ENCODE assay signal across 24 cellular contexts in the genomic region with DNA sequence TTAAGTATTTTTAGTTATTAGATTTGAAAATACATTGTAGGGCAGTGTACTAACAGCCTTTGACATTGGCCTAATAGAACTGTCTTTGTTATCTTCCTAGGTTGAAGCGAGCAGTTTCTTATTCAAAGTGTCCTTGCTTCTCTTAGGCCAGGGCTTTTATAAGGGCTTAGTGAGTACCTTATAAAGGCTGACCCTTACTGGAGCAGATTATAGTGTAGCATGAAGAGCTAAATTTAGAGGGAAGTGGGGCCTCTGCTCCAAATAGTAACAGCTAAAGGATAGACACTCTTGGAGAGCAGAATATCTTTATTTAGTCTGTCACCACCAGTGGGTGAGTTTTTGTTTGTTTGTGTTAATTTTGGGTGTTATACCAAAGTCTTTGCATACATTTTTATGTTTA. TPM values are rescaled to one million over a fixed set of nuclear protein-coding genes. Genes with fewer than 3 reads are reported as not detected.
DNase-seq lines count a peak whose midpoint lies in the region; ATAC-seq and TF ChIP-seq lines count a peak whose summit lies in the region.
"Had no signal": no experiment of that assay in that cellular context is flagged by ENCODE, and none has a peak within 500 bp of the region (broad histone marks: within the 10 kb centered on the region; RNA-seq: fewer than 3 reads in every experiment).

No MANE protein-coding gene starts in this region.

- peaks cover 19% of the 10 kb centered on the region for H3K4me1 Mint-ChIP-seq in MCF 10A (ENCODE audit: insufficient read depth, unreplicated experiment)
- peaks cover 28% of the 10 kb centered on the region for H3K4me1 Mint-ChIP-seq in mesothelial cell of epicardium

- H3K4me1 ChIP-seq in breast epithelium = no peaks in the 10 kb centered on the region
- H3K4me1 ChIP-seq in gastroesophageal sphincter = peaks cover 10 to 55% (median 11%) of the 10 kb centered on the region in 3 donors
- H3K4me1 ChIP-seq in PC-3 (ENCODE audit: insufficient read depth, low read length) = peaks cover 29% of the 10 kb centered on the region
- H3K4me1 ChIP-seq: prostate gland had no signal

- peaks cover 41% of the 10 kb centered on the region for H4K20me1 ChIP-seq in PC-3 (ENCODE audit: low read length)

- intact Hi-C loops in MCF 10A (cut with micrococcal nuclease) = no loop called here
- intact Hi-C loops in breast epithelium (cut with DNase I; ENCODE audit: low total_unique reads) = no loop called here
- intact Hi-C loops in PC-3 (cut with micrococcal nuclease) = no loop called here

- no peak for TF ChIP-seq CTCF in MCF 10A (IDR thresholded peaks at IDR 0.05; ENCODE audit: unreplicated experiment)
- TF ChIP-seq CTCF in breast epithelium (IDR thresholded peaks at IDR 0.05) = no peak
- no peak for TF ChIP-seq CTCF in gastroesophageal sphincter (IDR thresholded peaks at IDR 0.05)
- no peak for TF ChIP-seq CTCF in mesothelial cell of epicardium (IDR thresholded peaks at IDR 0.05; ENCODE audit: unreplicated experiment)
- no peak for TF ChIP-seq CTCF in PC-3 (conservative IDR thresholded peaks at IDR 0.05; ENCODE audit: low read depth, low read length)

- no peak overlapping the region for H3K9ac ChIP-seq in PC-3 (ENCODE audit: low read length)
- H3K9ac ChIP-seq: neural progenitor cell had no signal

- H3K9me3 ChIP-seq in breast epithelium = no peaks in the 10 kb centered on the region
- no peaks in the 10 kb centered on the region for H3K9me3 ChIP-seq in gastroesophageal sphincter
- H3K9me3 ChIP-seq in PC-3 (ENCODE audit: low read length) = no peaks in the 10 kb centered on the region
- H3K9me3 ChIP-seq: A549, Caco-2, prostate gland, spleen, tibial artery had no signal

- H2AFZ ChIP-seq in PC-3 (ENCODE audit: low read length) = no peak overlapping the region
- H2AFZ ChIP-seq: GM23338, neural progenitor cell had no signal

- 38% methylated on average over 1 of the region's 1 CpG; no CpG with 5 or more reads in 1 of the 2 donors for WGBS in gastroesophageal sphincter (ENCODE audit: low coverage in 1 of 2), 2 donors

- H3K36me3 Mint-ChIP-seq in MCF 10A (ENCODE audit: insufficient read depth, unreplicated experiment) (peaks cover 22% of the 10 kb centered on the region), mesothelial cell of epicardium (peaks cover 11% of the 10 kb centered on the region)

- H3K4me3 Mint-ChIP-seq in MCF 10A (ENCODE audit: unreplicated experiment) = no peak overlapping the region
- H3K4me3 Mint-ChIP-seq in mesothelial cell of epicardium = no peak overlapping the region
- H3K4me3 Mint-ChIP-seq: activated CD8-positive, alpha-beta T cell treated with anti-CD3 and anti-CD28 coated beads for 36 hours; GM23338; immature natural killer cell; neural progenitor cell had no signal

- H3K36me3 ChIP-seq in breast epithelium = no peaks in the 10 kb centered on the region
- H3K36me3 ChIP-seq in gastroesophageal sphincter = no peaks in the 10 kb centered on the region
- H3K36me3 ChIP-seq in PC-3 (ENCODE audit: low read depth, low read length) = peaks cover 15% of the 10 kb centered on the region; the same call in 1 of the 2 replicates
- H3K36me3 ChIP-seq: prostate gland had no signal

- H3K27ac ChIP-seq in breast epithelium (no peak overlapping the region), gastroesophageal sphincter (peak overlapping the region; percentile 17 to 47 (median 38)), PC-3 (ENCODE audit: low read length) (no peak overlapping the region)
- H3K27ac ChIP-seq: neural progenitor cell, spleen had no signal

- POLR2A ChIA-PET in MCF 10A (lab: Yijun Ruan, JAX) (interaction anchor here (0.8 to 2.5 kb wide), 3 partner anchors 9 to 16 kb away, joined by 3 to 13 read pairs (median 5); a partner anchor contains a TSS), PC-3 (lab: Charles Lee; ENCODE audit: unreplicated experiment) (no interaction called here)

- no peak for TF ChIP-seq EP300 in gastroesophageal sphincter (IDR thresholded peaks at IDR 0.05)

- no peaks in the 10 kb centered on the region for H3K9me2 ChIP-seq in PC-3 (replicated peaks; ENCODE audit: low read length)

- no peak for TF ChIP-seq POLR2A in breast epithelium (IDR thresholded peaks at IDR 0.05)
- TF ChIP-seq POLR2A in gastroesophageal sphincter (IDR thresholded peaks at IDR 0.05) = no peak

- no peak for DNase-seq in MCF 10A (ENCODE audit: unreplicated experiment)
- no peak for DNase-seq in breast epithelium (ENCODE audit: low spot score in 2 of 2)
- DNase-seq in mesothelial cell of epicardium (ENCODE audit: low spot score in 2 of 2, unreplicated experiment in 2 of 2) = no peak
- no peak for DNase-seq in T-helper 2 cell
- DNase-seq in PC-3 = no peak
- no peak for DNase-seq in NCI-H2107 treated with DMSO at 0.1 percent for 48 hours (lab: John Stamatoyannopoulos, UW; ENCODE audit: unreplicated experiment)
- DNase-seq: activated CD4-positive, CD25-positive, alpha-beta regulatory T cell treated with anti-CD3 and anti-CD28 coated beads, Interleukin-2, amount 50 U/mL, for 72 hours; activated CD8-positive, alpha-beta T cell treated with anti-CD3 and anti-CD28 coated beads for 36 hours; activated T-cell treated with anti-CD3 and anti-CD28 coated beads for 4 hours; Caco-2; immature natural killer cell; NCI-H1417; NCI-H2107; spleen; stimulated activated CD4-positive, alpha-beta T cell treated with anti-CD3 and anti-CD28 coated beads, Interleukin-4, amount 100 ng/mL, for 24 hours; stimulated activated naive CD8-positive, alpha-beta T cell treated with anti-CD3 and anti-CD28 coated beads, Interleukin-15, Interleukin-2, amounts not matched to agents 100 U/mL and 50 U/mL, for 24 hours; SW 1271; tibial artery had no signal

- peaks cover 83% of the 10 kb centered on the region for H3K79me2 ChIP-seq in PC-3 (ENCODE audit: low read length)

- H3F3A ChIP-seq in PC-3 (ENCODE audit: low read length, unreplicated experiment) = no peaks in the 10 kb centered on the region

- no peaks in the 10 kb centered on the region for H3K27me3 ChIP-seq in breast epithelium
- no peaks in the 10 kb centered on the region for H3K27me3 ChIP-seq in gastroesophageal sphincter
- H3K27me3 ChIP-seq in PC-3 (ENCODE audit: low read length) = no peaks in the 10 kb centered on the region
- H3K27me3 ChIP-seq: neural progenitor cell, spleen, tibial artery had no signal

- ATAC-seq in gastroesophageal sphincter = no peak
- no peak for ATAC-seq in GM18867 (IDR thresholded peaks at IDR 0.05; ENCODE audit: unreplicated experiment)
- ATAC-seq in PC-3 = no peak
- ATAC-seq: GM23338 had no signal

- H3K4me3 ChIP-seq in breast epithelium = no peak overlapping the region
- no peak overlapping the region for H3K4me3 ChIP-seq in gastroesophageal sphincter
- no peak overlapping the region for H3K4me3 ChIP-seq in PC-3 (ENCODE audit: low read length)
- H3K4me3 ChIP-seq: A549, GM23338, neural progenitor cell, prostate gland, spleen, tibial artery had no signal

- BruUV-seq in MCF 10A (replicated peaks; lab: Mats Ljungman, UMichigan) = no TSS peak
- no TSS peak for BruUV-seq in PC-3 (replicated peaks; lab: Mats Ljungman, UMichigan)

- H3K27me3 Mint-ChIP-seq in MCF 10A (ENCODE audit: insufficient read depth, unreplicated experiment) (no peaks in the 10 kb centered on the region), mesothelial cell of epicardium (ENCODE audit: low read depth) (no peaks in the 10 kb centered on the region)
- H3K27me3 Mint-ChIP-seq: activated CD8-positive, alpha-beta T cell treated with anti-CD3 and anti-CD28 coated beads for 36 hours had no signal

- H3K4me2 ChIP-seq in PC-3 (ENCODE audit: low read length) = no peak overlapping the region
- H3K4me2 ChIP-seq: GM23338, neural progenitor cell had no signal

- H3K27ac Mint-ChIP-seq in MCF 10A (ENCODE audit: low read depth, unreplicated experiment) (peak overlapping the region; percentile 39), mesothelial cell of epicardium (peak overlapping the region; percentile 53)
- H3K27ac Mint-ChIP-seq: activated CD8-positive, alpha-beta T cell treated with anti-CD3 and anti-CD28 coated beads for 36 hours; immature natural killer cell; neural progenitor cell had no signal

- H3K9me3 Mint-ChIP-seq in MCF 10A (ENCODE audit: unreplicated experiment) (no peaks in the 10 kb centered on the region), mesothelial cell of epicardium (peaks cover 8% of the 10 kb centered on the region)
- H3K9me3 Mint-ChIP-seq: activated CD8-positive, alpha-beta T cell treated with anti-CD3 and anti-CD28 coated beads for 36 hours; GM23338; immature natural killer cell had no signal

- CTCF ChIA-PET in MCF 10A (lab: Yijun Ruan, JAX) = interaction anchor here (1.0 kb wide), 2 partner anchors 14 to 108 kb away, joined by 3 read pairs; no protein-coding TSS in a partner anchor
- CTCF ChIA-PET in PC-3 (lab: Charles Lee) = no interaction called here

RNA-seq across cellular contexts. Expression of a gene that starts 15.9 kb away (rescaled TPM):
- total RNA-seq in MCF 10A (2022) (41.0 and 85.4 TPM in 2 replicates), breast epithelium (10 to 100 TPM; 55.7 to 68.8 (median 68.2) TPM), gastroesophageal sphincter (10 to 100 TPM; 43.6 to 82.4 (median 64.8) TPM), mesothelial cell of epicardium (73.9 to 77.6 TPM (median 75.9 TPM) in 3 replicates), PC-3 (2014; rRNA removed) (86.1 and 94.1 TPM in 2 replicates)

RNA-seq across cellular contexts. Expression of a gene that starts 16.4 kb away (rescaled TPM):
- total RNA-seq in MCF 10A (2022) (14.3 and 15.3 TPM in 2 replicates), breast epithelium (10 to 100 TPM; 14.9 to 24.4 (median 18.4) TPM), gastroesophageal sphincter (10 to 100 TPM; 13.2 to 37.9 (median 25.3) TPM), mesothelial cell of epicardium (23.5 to 25.0 TPM (median 24.4 TPM) in 3 replicates), PC-3 (2014; rRNA removed) (7.7 and 8.5 TPM in 2 replicates)

Comparison
In these comparisons a context has a peak if more than half of its experiments do, and no peak if none do; other contexts are left out.
1. H3K27ac ChIP-seq: peak in gastroesophageal sphincter (4 of 4); none in breast epithelium (0 of 2) and PC-3 (single experiment).